Comparison of ENCODE assay signal across 1 cellular context in genomic region chr6:6712258-6712978, GRCh38.
TF ChIP-seq lines count a peak whose summit lies in the region.

No MANE protein-coding gene starts in this region.

TF ChIP-seq in HepG2, 621 proteins besides CTCF, POLR2A, EP300 and RAD21 (continued from another document and continues in another):
- TF ChIP-seq, protein P1, sequence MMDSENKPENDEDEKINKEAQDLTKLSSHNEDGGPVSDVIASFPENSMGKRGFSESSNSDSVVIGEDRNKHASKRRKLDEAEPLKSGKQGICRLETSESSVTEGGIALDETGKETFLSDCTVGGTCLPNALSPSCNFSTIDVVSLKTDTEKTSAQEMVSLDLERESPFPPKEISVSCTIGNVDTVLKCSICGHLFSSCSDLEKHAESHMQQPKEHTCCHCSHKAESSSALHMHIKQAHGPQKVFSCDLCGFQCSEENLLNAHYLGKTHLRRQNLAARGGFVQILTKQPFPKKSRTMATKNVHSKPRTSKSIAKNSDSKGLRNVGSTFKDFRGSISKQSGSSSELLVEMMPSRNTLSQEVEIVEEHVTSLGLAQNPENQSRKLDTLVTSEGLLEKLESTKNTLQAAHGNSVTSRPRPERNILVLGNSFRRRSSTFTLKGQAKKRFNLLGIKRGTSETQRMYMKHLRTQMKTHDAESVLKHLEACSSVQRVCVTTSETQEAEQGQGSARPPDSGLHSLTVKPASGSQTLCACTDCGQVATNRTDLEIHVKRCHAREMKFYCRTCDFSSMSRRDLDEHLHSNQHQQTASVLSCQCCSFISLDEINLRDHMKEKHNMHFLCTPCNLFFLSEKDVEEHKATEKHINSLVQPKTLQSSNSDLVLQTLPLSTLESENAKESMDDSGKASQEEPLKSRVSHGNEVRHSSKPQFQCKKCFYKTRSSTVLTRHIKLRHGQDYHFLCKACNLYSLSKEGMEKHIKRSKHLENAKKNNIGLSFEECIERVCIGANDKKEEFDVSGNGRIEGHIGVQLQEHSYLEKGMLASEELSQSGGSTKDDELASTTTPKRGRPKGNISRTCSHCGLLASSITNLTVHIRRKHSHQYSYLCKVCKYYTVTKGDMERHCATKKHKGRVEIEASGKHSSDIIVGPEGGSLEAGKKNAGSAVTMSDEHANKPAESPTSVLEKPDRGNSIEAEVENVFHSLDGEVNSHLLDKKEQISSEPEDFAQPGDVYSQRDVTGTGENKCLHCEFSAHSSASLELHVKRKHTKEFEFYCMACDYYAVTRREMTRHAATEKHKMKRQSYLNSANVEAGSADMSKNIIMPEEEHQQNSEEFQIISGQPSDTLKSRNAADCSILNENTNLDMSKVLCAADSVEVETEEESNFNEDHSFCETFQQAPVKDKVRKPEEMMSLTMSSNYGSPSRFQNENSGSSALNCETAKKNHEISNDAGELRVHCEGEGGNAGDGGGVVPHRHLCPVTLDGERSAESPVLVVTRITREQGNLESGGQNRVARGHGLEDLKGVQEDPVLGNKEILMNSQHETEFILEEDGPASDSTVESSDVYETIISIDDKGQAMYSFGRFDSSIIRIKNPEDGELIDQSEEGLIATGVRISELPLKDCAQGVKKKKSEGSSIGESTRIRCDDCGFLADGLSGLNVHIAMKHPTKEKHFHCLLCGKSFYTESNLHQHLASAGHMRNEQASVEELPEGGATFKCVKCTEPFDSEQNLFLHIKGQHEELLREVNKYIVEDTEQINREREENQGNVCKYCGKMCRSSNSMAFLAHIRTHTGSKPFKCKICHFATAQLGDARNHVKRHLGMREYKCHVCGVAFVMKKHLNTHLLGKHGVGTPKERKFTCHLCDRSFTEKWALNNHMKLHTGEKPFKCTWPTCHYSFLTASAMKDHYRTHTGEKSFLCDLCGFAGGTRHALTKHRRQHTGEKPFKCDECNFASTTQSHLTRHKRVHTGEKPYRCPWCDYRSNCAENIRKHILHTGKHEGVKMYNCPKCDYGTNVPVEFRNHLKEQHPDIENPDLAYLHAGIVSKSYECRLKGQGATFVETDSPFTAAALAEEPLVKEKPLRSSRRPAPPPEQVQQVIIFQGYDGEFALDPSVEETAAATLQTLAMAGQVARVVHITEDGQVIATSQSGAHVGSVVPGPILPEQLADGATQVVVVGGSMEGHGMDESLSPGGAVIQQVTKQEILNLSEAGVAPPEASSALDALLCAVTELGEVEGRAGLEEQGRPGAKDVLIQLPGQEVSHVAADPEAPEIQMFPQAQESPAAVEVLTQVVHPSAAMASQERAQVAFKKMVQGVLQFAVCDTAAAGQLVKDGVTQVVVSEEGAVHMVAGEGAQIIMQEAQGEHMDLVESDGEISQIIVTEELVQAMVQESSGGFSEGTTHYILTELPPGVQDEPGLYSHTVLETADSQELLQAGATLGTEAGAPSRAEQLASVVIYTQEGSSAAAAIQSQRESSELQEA (CRISPR knock-in tag; IDR thresholded peaks at IDR 0.05; ENCODE audit: not compliant biosample characterization), result peak; percentile 32
- 0 out of 2 replicates have a peak, but pooled peaks have one; percentile 5 for TF ChIP-seq GABPB1 (CRISPR knock-in tag; IDR thresholded peaks at IDR 0.05)
- no peak for TF ChIP-seq U2AF1 (optimal IDR thresholded peaks at IDR 0.05; ENCODE audit: low read depth, low read length)
- no peak for TF ChIP-seq THYN1 (CRISPR knock-in tag; IDR thresholded peaks at IDR 0.05; ENCODE audit: borderline replicate concordance, low read depth)
- peak; percentile 51; the same call in 1 of the 2 replicates for TF ChIP-seq GATAD2A (CRISPR knock-in tag; IDR thresholded peaks at IDR 0.05)
- 0 out of 2 replicates have a peak, but pooled peaks have one; percentile 8 for TF ChIP-seq RARA (CRISPR knock-in tag; IDR thresholded peaks at IDR 0.05)
- TF ChIP-seq, protein P2, sequence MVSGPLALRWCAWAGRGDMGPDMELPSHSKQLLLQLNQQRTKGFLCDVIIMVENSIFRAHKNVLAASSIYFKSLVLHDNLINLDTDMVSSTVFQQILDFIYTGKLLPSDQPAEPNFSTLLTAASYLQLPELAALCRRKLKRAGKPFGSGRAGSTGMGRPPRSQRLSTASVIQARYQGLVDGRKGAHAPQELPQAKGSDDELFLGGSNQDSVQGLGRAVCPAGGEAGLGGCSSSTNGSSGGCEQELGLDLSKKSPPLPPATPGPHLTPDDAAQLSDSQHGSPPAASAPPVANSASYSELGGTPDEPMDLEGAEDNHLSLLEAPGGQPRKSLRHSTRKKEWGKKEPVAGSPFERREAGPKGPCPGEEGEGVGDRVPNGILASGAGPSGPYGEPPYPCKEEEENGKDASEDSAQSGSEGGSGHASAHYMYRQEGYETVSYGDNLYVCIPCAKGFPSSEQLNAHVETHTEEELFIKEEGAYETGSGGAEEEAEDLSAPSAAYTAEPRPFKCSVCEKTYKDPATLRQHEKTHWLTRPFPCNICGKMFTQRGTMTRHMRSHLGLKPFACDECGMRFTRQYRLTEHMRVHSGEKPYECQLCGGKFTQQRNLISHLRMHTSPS (CRISPR knock-in tag; IDR thresholded peaks at IDR 0.05; ENCODE audit: low read depth), result peak; percentile 53; the same call in 1 of the 2 replicates
- no peak for TF ChIP-seq ADNP (CRISPR knock-in tag; IDR thresholded peaks at IDR 0.05)
- TF ChIP-seq ZNF709 (CRISPR knock-in tag; IDR thresholded peaks at IDR 0.05), result no peak
- TF ChIP-seq STAG1 (CRISPR knock-in tag; IDR thresholded peaks at IDR 0.05), result peak; percentile 75
- TF ChIP-seq, protein P3, sequence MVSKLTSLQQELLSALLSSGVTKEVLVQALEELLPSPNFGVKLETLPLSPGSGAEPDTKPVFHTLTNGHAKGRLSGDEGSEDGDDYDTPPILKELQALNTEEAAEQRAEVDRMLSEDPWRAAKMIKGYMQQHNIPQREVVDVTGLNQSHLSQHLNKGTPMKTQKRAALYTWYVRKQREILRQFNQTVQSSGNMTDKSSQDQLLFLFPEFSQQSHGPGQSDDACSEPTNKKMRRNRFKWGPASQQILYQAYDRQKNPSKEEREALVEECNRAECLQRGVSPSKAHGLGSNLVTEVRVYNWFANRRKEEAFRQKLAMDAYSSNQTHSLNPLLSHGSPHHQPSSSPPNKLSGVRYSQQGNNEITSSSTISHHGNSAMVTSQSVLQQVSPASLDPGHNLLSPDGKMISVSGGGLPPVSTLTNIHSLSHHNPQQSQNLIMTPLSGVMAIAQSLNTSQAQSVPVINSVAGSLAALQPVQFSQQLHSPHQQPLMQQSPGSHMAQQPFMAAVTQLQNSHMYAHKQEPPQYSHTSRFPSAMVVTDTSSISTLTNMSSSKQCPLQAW (CRISPR knock-in tag; IDR thresholded peaks at IDR 0.05), result peak; percentile 73
- no peak for TF ChIP-seq JARID2 (CRISPR knock-in tag; IDR thresholded peaks at IDR 0.05; ENCODE audit: insufficient replicate concordance)
- TF ChIP-seq ZNF615 (CRISPR knock-in tag; IDR thresholded peaks at IDR 0.05; ENCODE audit: borderline replicate concordance), result peak; percentile 71; the same call in 1 of the 2 replicates
- TF ChIP-seq SALL1 (CRISPR knock-in tag; IDR thresholded peaks at IDR 0.05), result 0 out of 2 replicates have a peak, but pooled peaks have one; percentile 44
- TF ChIP-seq CEBPG (CRISPR knock-in tag; IDR thresholded peaks at IDR 0.05), result peak; percentile 43; the same call in 1 of the 2 replicates
- no peak for TF ChIP-seq ZNF724P (CRISPR knock-in tag; IDR thresholded peaks at IDR 0.05; ENCODE audit: borderline replicate concordance)
- TF ChIP-seq, protein P4, sequence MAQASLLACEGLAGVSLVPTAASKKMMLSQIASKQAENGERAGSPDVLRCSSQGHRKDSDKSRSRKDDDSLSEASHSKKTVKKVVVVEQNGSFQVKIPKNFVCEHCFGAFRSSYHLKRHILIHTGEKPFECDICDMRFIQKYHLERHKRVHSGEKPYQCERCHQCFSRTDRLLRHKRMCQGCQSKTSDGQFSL (CRISPR knock-in tag; IDR thresholded peaks at IDR 0.05), result no peak
- TF ChIP-seq PHF21A (CRISPR knock-in tag; IDR thresholded peaks at IDR 0.05), result peak; percentile 40; the same call in 1 of the 2 replicates
- TF ChIP-seq, protein P5, sequence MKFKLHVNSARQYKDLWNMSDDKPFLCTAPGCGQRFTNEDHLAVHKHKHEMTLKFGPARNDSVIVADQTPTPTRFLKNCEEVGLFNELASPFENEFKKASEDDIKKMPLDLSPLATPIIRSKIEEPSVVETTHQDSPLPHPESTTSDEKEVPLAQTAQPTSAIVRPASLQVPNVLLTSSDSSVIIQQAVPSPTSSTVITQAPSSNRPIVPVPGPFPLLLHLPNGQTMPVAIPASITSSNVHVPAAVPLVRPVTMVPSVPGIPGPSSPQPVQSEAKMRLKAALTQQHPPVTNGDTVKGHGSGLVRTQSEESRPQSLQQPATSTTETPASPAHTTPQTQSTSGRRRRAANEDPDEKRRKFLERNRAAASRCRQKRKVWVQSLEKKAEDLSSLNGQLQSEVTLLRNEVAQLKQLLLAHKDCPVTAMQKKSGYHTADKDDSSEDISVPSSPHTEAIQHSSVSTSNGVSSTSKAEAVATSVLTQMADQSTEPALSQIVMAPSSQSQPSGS (CRISPR knock-in tag; IDR thresholded peaks at IDR 0.05), result no peak
- peak; percentile 46; the same call in 1 of the 2 replicates for TF ChIP-seq ZMYM4 (CRISPR knock-in tag; IDR thresholded peaks at IDR 0.05)
- TF ChIP-seq ZNF629 (CRISPR knock-in tag; conservative IDR thresholded peaks at IDR 0.05), result peak; percentile 22; the same call in 1 of the 2 replicates
- TF ChIP-seq ARID4A (CRISPR knock-in tag; IDR thresholded peaks at IDR 0.05; ENCODE audit: borderline replicate concordance), result peak; percentile 31; the same call in 1 of the 2 replicates
- TF ChIP-seq, protein P6, sequence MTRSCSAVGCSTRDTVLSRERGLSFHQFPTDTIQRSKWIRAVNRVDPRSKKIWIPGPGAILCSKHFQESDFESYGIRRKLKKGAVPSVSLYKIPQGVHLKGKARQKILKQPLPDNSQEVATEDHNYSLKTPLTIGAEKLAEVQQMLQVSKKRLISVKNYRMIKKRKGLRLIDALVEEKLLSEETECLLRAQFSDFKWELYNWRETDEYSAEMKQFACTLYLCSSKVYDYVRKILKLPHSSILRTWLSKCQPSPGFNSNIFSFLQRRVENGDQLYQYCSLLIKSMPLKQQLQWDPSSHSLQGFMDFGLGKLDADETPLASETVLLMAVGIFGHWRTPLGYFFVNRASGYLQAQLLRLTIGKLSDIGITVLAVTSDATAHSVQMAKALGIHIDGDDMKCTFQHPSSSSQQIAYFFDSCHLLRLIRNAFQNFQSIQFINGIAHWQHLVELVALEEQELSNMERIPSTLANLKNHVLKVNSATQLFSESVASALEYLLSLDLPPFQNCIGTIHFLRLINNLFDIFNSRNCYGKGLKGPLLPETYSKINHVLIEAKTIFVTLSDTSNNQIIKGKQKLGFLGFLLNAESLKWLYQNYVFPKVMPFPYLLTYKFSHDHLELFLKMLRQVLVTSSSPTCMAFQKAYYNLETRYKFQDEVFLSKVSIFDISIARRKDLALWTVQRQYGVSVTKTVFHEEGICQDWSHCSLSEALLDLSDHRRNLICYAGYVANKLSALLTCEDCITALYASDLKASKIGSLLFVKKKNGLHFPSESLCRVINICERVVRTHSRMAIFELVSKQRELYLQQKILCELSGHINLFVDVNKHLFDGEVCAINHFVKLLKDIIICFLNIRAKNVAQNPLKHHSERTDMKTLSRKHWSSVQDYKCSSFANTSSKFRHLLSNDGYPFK (CRISPR knock-in tag; IDR thresholded peaks at IDR 0.05; ENCODE audit: borderline replicate concordance), result 0 out of 2 replicates have a peak, but pooled peaks have one; percentile 28
- TF ChIP-seq ZNF138 (CRISPR knock-in tag; IDR thresholded peaks at IDR 0.05; ENCODE audit: low read depth), result no peak
- 0 out of 2 replicates have a peak, but pooled peaks have one; percentile 33 for TF ChIP-seq ZNF747 (CRISPR knock-in tag; IDR thresholded peaks at IDR 0.05; ENCODE audit: borderline replicate concordance)
- no peak for TF ChIP-seq TOPORS (CRISPR knock-in tag; IDR thresholded peaks at IDR 0.05)
- no peak for TF ChIP-seq ZNF879 (CRISPR knock-in tag; IDR thresholded peaks at IDR 0.05)
- TF ChIP-seq ZNF772 (CRISPR knock-in tag; IDR thresholded peaks at IDR 0.05), result 0 out of 2 replicates have a peak, but pooled peaks have one; percentile 64
- TF ChIP-seq MEIS2 (CRISPR knock-in tag; IDR thresholded peaks at IDR 0.05), result peak; percentile 87
- TF ChIP-seq ZNF414 (CRISPR knock-in tag; IDR thresholded peaks at IDR 0.05), result peak; percentile 43; the same call in 1 of the 2 replicates
- peak; percentile 37; the same call in 1 of the 2 replicates for TF ChIP-seq TBX2 (CRISPR knock-in tag; IDR thresholded peaks at IDR 0.05; ENCODE audit: borderline replicate concordance)
- TF ChIP-seq, protein P7, sequence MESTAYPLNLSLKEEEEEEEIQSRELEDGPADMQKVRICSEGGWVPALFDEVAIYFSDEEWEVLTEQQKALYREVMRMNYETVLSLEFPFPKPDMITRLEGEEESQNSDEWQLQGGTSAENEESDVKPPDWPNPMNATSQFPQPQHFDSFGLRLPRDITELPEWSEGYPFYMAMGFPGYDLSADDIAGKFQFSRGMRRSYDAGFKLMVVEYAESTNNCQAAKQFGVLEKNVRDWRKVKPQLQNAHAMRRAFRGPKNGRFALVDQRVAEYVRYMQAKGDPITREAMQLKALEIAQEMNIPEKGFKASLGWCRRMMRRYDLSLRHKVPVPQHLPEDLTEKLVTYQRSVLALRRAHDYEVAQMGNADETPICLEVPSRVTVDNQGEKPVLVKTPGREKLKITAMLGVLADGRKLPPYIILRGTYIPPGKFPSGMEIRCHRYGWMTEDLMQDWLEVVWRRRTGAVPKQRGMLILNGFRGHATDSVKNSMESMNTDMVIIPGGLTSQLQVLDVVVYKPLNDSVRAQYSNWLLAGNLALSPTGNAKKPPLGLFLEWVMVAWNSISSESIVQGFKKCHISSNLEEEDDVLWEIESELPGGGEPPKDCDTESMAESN (CRISPR knock-in tag; conservative IDR thresholded peaks at IDR 0.05), result 0 out of 2 replicates have a peak, but pooled peaks have one; percentile 39
